ENCODE assay signal across 13 cellular contexts in the genomic region with DNA sequence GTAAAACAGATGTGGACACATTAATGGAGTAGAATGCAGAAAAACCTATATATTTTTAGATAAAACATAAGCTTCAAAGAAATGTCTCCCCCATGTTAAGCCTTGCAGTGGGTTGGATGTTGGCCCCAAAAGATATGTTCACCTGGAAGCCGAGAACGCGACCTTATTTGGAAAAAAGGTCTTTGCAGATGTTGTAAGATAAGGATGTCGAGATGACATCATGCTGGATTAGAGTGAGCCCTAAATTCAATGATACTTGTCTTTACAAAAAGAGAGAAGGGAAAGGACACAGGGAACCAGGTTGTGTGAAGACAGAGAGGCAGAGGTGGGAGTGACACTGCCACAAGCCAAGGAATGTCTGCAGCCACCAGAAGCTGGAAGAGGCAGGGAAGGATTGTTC. TPM values are rescaled to one million over a fixed set of nuclear protein-coding genes. Genes with fewer than 3 reads are reported as not detected.
A peak's percentile ranks its signal among the peaks of the same experiment; 100 is the strongest.
DNase-seq lines count a peak whose midpoint lies in the region; ATAC-seq lines count a peak whose summit lies in the region.
"Had no signal": no experiment of that assay in that cellular context is flagged by ENCODE, and none has a peak within 500 bp of the region (broad histone marks: within the 10 kb centered on the region; RNA-seq: fewer than 3 reads in every experiment).

No MANE protein-coding gene starts in this region.

- POLR2A ChIA-PET in T-cell (lab: Charles Lee), result interaction anchor here in 1 of 2 donors (0.6 kb wide), 1 partner anchor 9 kb away, joined by 3 read pairs; no protein-coding TSS in a partner anchor

- no peaks in the 10 kb centered on the region for H3K27me3 ChIP-seq in effector memory CD4-positive, alpha-beta T cell (replicated peaks; ENCODE audit: control insufficient read depth, insufficient read depth, low read length, poor library complexity, severe bottlenecking)

- no peak for ATAC-seq in activated T-cell treated with anti-CD3 and anti-CD28 coated beads, Interleukin-2, amount 50 U/mL, for 72 hours (replicated peaks in 1 of 2)
- ATAC-seq in T-cell (replicated peaks in 1 of 4) (no peak), HG02870 (IDR thresholded peaks at IDR 0.05; ENCODE audit: unreplicated experiment) (no peak)
- no peak for ATAC-seq in stimulated activated memory B cell treated with anti-CD40 and anti-IgM and Interleukin-4, amounts not matched to agents 10 μg/mL and 1 μg/mL and 100 μg/mL, for 72 hours

- H3K9me3 Mint-ChIP-seq in activated T-cell treated with anti-CD3 and anti-CD28 coated beads, Interleukin-2, amount 50 U/mL, for 72 hours, result peaks cover 0 to 2% of the 10 kb centered on the region in 2 donors
- H3K9me3 Mint-ChIP-seq in T-cell, result peaks cover 0 to 6% (median 0%) of the 10 kb centered on the region in 3 donors
- no peaks in the 10 kb centered on the region for H3K9me3 Mint-ChIP-seq in stimulated activated memory B cell treated with anti-CD40 and anti-IgM and Interleukin-4, amounts not matched to agents 10 μg/mL and 1 μg/mL and 100 μg/mL, for 72 hours
- H3K9me3 Mint-ChIP-seq: HFFc6 had no signal

- H3K27me3 Mint-ChIP-seq in activated T-cell treated with anti-CD3 and anti-CD28 coated beads, Interleukin-2, amount 50 U/mL, for 72 hours (ENCODE audit: low read depth), result no peaks in the 10 kb centered on the region
- no peaks in the 10 kb centered on the region for H3K27me3 Mint-ChIP-seq in T-cell
- H3K27me3 Mint-ChIP-seq in stimulated activated memory B cell treated with anti-CD40 and anti-IgM and Interleukin-4, amounts not matched to agents 10 μg/mL and 1 μg/mL and 100 μg/mL, for 72 hours, result no peaks in the 10 kb centered on the region
- H3K27me3 Mint-ChIP-seq: B cell had no signal

- H3K4me3 Mint-ChIP-seq in activated T-cell treated with anti-CD3 and anti-CD28 coated beads, Interleukin-2, amount 50 U/mL, for 72 hours, result peak overlapping the region in 1 of 2 donors; percentile 29
- H3K4me3 Mint-ChIP-seq in T-cell, result no peak overlapping the region
- H3K4me3 Mint-ChIP-seq in stimulated activated memory B cell treated with anti-CD40 and anti-IgM and Interleukin-4, amounts not matched to agents 10 μg/mL and 1 μg/mL and 100 μg/mL, for 72 hours, result no peak overlapping the region
- H3K4me3 Mint-ChIP-seq: HFFc6 had no signal

- no peaks in the 10 kb centered on the region for H3K9me3 ChIP-seq in effector memory CD4-positive, alpha-beta T cell (ENCODE audit: control insufficient read depth, low read length)

- H3K4me3 ChIP-seq in effector memory CD4-positive, alpha-beta T cell (ENCODE audit: insufficient read depth, low read depth, low read length, poor library complexity, severe bottlenecking), result no peak overlapping the region

- DNase-seq in activated T-cell treated with anti-CD3 and anti-CD28 coated beads, Interleukin-2, amount 50 U/mL, for 72 hours, result no peak
- DNase-seq in activated T-cell treated with anti-CD3 and anti-CD28 coated beads, Interleukin-2, amount 50 U/mL, for 48 hours, result no peak
- DNase-seq in T-cell (no peak), medulla oblongata (ENCODE audit: extremely low spot score) (no peak)
- DNase-seq in effector memory CD4-positive, alpha-beta T cell, result no peak
- DNase-seq: HFFc6, KG1, NCI-H1105 treated with DMSO at 0.1 percent for 48 hours, NCI-H524 treated with DMSO at 0.1 percent for 48 hours, SIG-M5 had no signal

- peak overlapping the region; percentile 19 for H3K27ac Mint-ChIP-seq in activated T-cell treated with anti-CD3 and anti-CD28 coated beads, Interleukin-2, amount 50 U/mL, for 72 hours
- peak overlapping the region; percentile 95 to 100 for H3K27ac Mint-ChIP-seq in T-cell
- H3K27ac Mint-ChIP-seq in stimulated activated memory B cell treated with anti-CD40 and anti-IgM and Interleukin-4, amounts not matched to agents 10 μg/mL and 1 μg/mL and 100 μg/mL, for 72 hours, result peak overlapping the region; percentile 28
- H3K27ac Mint-ChIP-seq: HFFc6 had no signal

- peaks cover 11 to 17% of the 10 kb centered on the region in 2 donors for H3K36me3 Mint-ChIP-seq in activated T-cell treated with anti-CD3 and anti-CD28 coated beads, Interleukin-2, amount 50 U/mL, for 72 hours (ENCODE audit: insufficient read depth in 2 of 2)
- no peaks in the 10 kb centered on the region for H3K36me3 Mint-ChIP-seq in T-cell
- peaks cover 9% of the 10 kb centered on the region for H3K36me3 Mint-ChIP-seq in stimulated activated memory B cell treated with anti-CD40 and anti-IgM and Interleukin-4, amounts not matched to agents 10 μg/mL and 1 μg/mL and 100 μg/mL, for 72 hours

- H3K36me3 ChIP-seq in effector memory CD4-positive, alpha-beta T cell (ENCODE audit: control insufficient read depth, insufficient read depth, low read length), result no peaks in the 10 kb centered on the region

- peaks cover 68% of the 10 kb centered on the region for H3K4me1 Mint-ChIP-seq in activated T-cell treated with anti-CD3 and anti-CD28 coated beads, Interleukin-2, amount 50 U/mL, for 72 hours (ENCODE audit: low read depth)
- H3K4me1 Mint-ChIP-seq in T-cell, result peaks cover 75 to 82% (median 78%) of the 10 kb centered on the region in 3 donors
- H3K4me1 Mint-ChIP-seq in stimulated activated memory B cell treated with anti-CD40 and anti-IgM and Interleukin-4, amounts not matched to agents 10 μg/mL and 1 μg/mL and 100 μg/mL, for 72 hours, result peaks cover 24% of the 10 kb centered on the region

- CTCF ChIA-PET in T-cell (lab: Charles Lee), result no interaction called here

- H3K4me1 ChIP-seq in effector memory CD4-positive, alpha-beta T cell (ENCODE audit: control insufficient read depth, insufficient read depth, low read length, poor library complexity, severe bottlenecking), result peaks cover 49% of the 10 kb centered on the region

- H3K27ac ChIP-seq in effector memory CD4-positive, alpha-beta T cell (ENCODE audit: insufficient read depth, low read length, poor library complexity, severe bottlenecking), result peak overlapping the region; percentile 30

RNA-seq across cellular contexts. Expression of gene NCK2, which starts 3.1 kb away (rescaled TPM):
- 100 to 1,000 TPM; 159 to 161 TPM for total RNA-seq in activated T-cell treated with anti-CD3 and anti-CD28 coated beads, Interleukin-2, amount 50 U/mL, for 72 hours
- total RNA-seq in T-cell, result 100 to 1,000 TPM in 4 of 5 donors, 10 to 100 TPM in 1; 97.7 to 154 (median 120) TPM

Comparison
In these comparisons a context has a peak if more than half of its experiments do, and no peak if none do; other contexts are left out.
1. H3K27ac Mint-ChIP-seq: peak in every context shown above with its lines; median percentile 98 in T-cell; 28 in stimulated activated memory B cell treated with anti-CD40 and anti-IgM and Interleukin-4, amounts not matched to agents 10 μg/mL and 1 μg/mL and 100 μg/mL, for 72 hours; 19 in activated T-cell treated with anti-CD3 and anti-CD28 coated beads, Interleukin-2, amount 50 U/mL, for 72 hours.